ENCODE assay signal across 10 cellular contexts in genomic region chr4:152678841-152679240, GRCh38. TPM values are rescaled to one million over a fixed set of nuclear protein-coding genes. Genes with fewer than 3 reads are reported as not detected.
DNase-seq lines count a peak whose midpoint lies in the region; ATAC-seq and TF ChIP-seq lines count a peak whose summit lies in the region.
"Had no signal": no experiment of that assay in that cellular context is flagged by ENCODE, and none has a peak within 500 bp of the region (broad histone marks: within the 10 kb centered on the region; RNA-seq: fewer than 3 reads in every experiment).

No MANE protein-coding gene starts in this region.

- peaks cover 56% of the 10 kb centered on the region for H3K4me1 Mint-ChIP-seq in activated naive CD8-positive, alpha-beta T cell treated with anti-CD3 and anti-CD28 coated beads, Interleukin-2, amount 50 U/mL, for 24 hours
- H3K4me1 Mint-ChIP-seq in mesothelial cell of epicardium: peaks cover 19% of the 10 kb centered on the region

- DNase-seq in DMS53 treated with DMSO at 0.1 percent for 48 hours (lab: John Stamatoyannopoulos, UW; ENCODE audit: unreplicated experiment): peak; percentile 22
- DNase-seq in KBM-7: peak; percentile 14
- DNase-seq in activated naive CD8-positive, alpha-beta T cell treated with anti-CD3 and anti-CD28 coated beads, Interleukin-2, amount 50 U/mL, for 24 hours: no peak
- no peak for DNase-seq in mesothelial cell of epicardium (ENCODE audit: low spot score in 2 of 2, unreplicated experiment in 2 of 2)
- DNase-seq in GOT3 (lab: John Stamatoyannopoulos, UW): no peak
- DNase-seq in OCI-M1 (lab: John Stamatoyannopoulos, UW): no peak
- DNase-seq: transverse colon had no signal

- no peak for ATAC-seq in activated naive CD8-positive, alpha-beta T cell treated with anti-CD3 and anti-CD28 coated beads, Interleukin-2, amount 50 U/mL, for 24 hours
- ATAC-seq in HG03342 (IDR thresholded peaks at IDR 0.05; ENCODE audit: unreplicated experiment) (no peak), HG03280 (IDR thresholded peaks at IDR 0.05; ENCODE audit: unreplicated experiment) (no peak)

- in situ Hi-C loops in KBM-7 (cut with MboI; ENCODE audit: low pct_unique_long_range_greater_than_20kb, low sequenced_read_pairs): no loop called here

- H3K27me3 Mint-ChIP-seq in activated naive CD8-positive, alpha-beta T cell treated with anti-CD3 and anti-CD28 coated beads, Interleukin-2, amount 50 U/mL, for 24 hours: no peaks in the 10 kb centered on the region
- H3K27me3 Mint-ChIP-seq in mesothelial cell of epicardium (ENCODE audit: low read depth): peaks cover 27% of the 10 kb centered on the region
- H3K27me3 Mint-ChIP-seq: dendritic cell treated with granulocyte-macrophage colony-stimulating factor and Interleukin-4, amounts not matched to agents 40 ng/mL and 50 ng/mL, for 4 days had no signal

- no peaks in the 10 kb centered on the region for H3K9me3 Mint-ChIP-seq in activated naive CD8-positive, alpha-beta T cell treated with anti-CD3 and anti-CD28 coated beads, Interleukin-2, amount 50 U/mL, for 24 hours
- H3K9me3 Mint-ChIP-seq in mesothelial cell of epicardium: no peaks in the 10 kb centered on the region
- H3K9me3 Mint-ChIP-seq: dendritic cell treated with granulocyte-macrophage colony-stimulating factor and Interleukin-4, amounts not matched to agents 40 ng/mL and 50 ng/mL, for 4 days had no signal

- H3K27ac Mint-ChIP-seq in activated naive CD8-positive, alpha-beta T cell treated with anti-CD3 and anti-CD28 coated beads, Interleukin-2, amount 50 U/mL, for 24 hours: peak overlapping the region; percentile 88
- H3K27ac Mint-ChIP-seq in mesothelial cell of epicardium: no peak overlapping the region

- H3K36me3 Mint-ChIP-seq in activated naive CD8-positive, alpha-beta T cell treated with anti-CD3 and anti-CD28 coated beads, Interleukin-2, amount 50 U/mL, for 24 hours (ENCODE audit: low read depth): no peaks in the 10 kb centered on the region
- no peaks in the 10 kb centered on the region for H3K36me3 Mint-ChIP-seq in mesothelial cell of epicardium

- H3K4me3 Mint-ChIP-seq in activated naive CD8-positive, alpha-beta T cell treated with anti-CD3 and anti-CD28 coated beads, Interleukin-2, amount 50 U/mL, for 24 hours: peak overlapping the region; percentile 86
- peak overlapping the region; percentile 76 for H3K4me3 Mint-ChIP-seq in mesothelial cell of epicardium

- TF ChIP-seq CTCF in mesothelial cell of epicardium (IDR thresholded peaks at IDR 0.05; ENCODE audit: unreplicated experiment): no peak

RNA-seq across cellular contexts. Expression of gene TMEM154, which starts 1.0 kb away (rescaled TPM):
- total RNA-seq in mesothelial cell of epicardium: 0.75 to 1.2 TPM (median 0.98 TPM) in 3 replicates

Comparison
In these comparisons a context has a peak if more than half of its experiments do, and no peak if none do; other contexts are left out.
1. DNase-seq: peak in DMS53 treated with DMSO at 0.1 percent for 48 hours (single experiment) and KBM-7 (single experiment); none in activated naive CD8-positive, alpha-beta T cell treated with anti-CD3 and anti-CD28 coated beads, Interleukin-2, amount 50 U/mL, for 24 hours (single experiment), mesothelial cell of epicardium (0 of 2), GOT3 (single experiment) and OCI-M1 (single experiment).